ENCODE assay signal across 20 cellular contexts in the genomic region with DNA sequence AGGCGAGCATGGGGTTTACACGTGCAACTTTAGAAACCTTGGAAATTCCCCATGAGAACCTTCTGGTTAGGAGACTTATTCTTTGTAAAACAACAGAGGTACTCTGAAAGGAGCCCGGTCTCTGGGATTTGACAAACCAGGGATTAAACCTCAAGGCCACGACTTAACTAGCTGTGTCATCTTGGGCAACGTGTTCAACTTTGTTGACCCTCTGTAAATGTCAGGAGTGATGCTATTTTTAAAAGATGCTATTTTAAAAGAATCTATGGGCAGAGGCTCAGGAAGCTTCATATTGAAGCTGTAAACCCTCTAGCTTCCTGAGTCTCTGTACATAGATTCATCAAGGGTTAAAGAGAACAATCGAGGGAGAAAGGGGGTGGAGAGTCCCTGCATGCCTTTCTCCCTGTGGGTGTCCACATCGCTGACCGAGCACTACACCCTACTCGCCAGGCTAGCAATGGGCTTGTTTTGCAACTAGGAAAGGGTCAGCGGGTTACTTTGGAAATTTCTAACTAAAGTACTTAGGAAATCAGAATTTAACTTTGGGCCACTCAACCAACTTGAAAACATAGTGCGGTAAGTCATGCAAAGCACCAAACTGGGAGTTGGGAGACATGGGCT. TPM values are rescaled to one million over a fixed set of nuclear protein-coding genes. Genes with fewer than 3 reads are reported as not detected.
A peak's percentile ranks its signal among the peaks of the same experiment; 100 is the strongest.
DNase-seq lines count a peak whose midpoint lies in the region; ATAC-seq and TF ChIP-seq lines count a peak whose summit lies in the region.
"Had no signal": no experiment of that assay in that cellular context is flagged by ENCODE, and none has a peak within 500 bp of the region (broad histone marks: within the 10 kb centered on the region; RNA-seq: fewer than 3 reads in every experiment).

No MANE protein-coding gene starts in this region.

- H3K27me3 ChIP-seq in lower lobe of right lung (ENCODE audit: low read depth) (peaks cover 9% of the 10 kb centered on the region), MG63 (peaks cover 31% of the 10 kb centered on the region; the same call in 1 of the 2 replicates)

- DNase-seq in WTC11 (ENCODE audit: low spot score) (no peak), iPS-NIHi11 (ENCODE audit: low spot score) (peak; percentile 24), renal cortical epithelial cell (ENCODE audit: low read depth) (peak; percentile 69), HT-29 (ENCODE audit: low spot score) (no peak), lower lobe of right lung (no peak), putamen (ENCODE audit: low spot score) (no peak), MG63 (no peak)
- DNase-seq: ACHN, COR-L47, DMS 273 treated with DMSO at 0.1 percent for 48 hours, GDM1, KBM-7, NCI-H1417, NCI-H187, NCI-H2107, NCI-H510A, NCI-H748 treated with DMSO at 0.1 percent for 48 hours, Right ventricle myocardium superior had no signal

- H3K4me1 Mint-ChIP-seq in WTC11: peaks cover 41% of the 10 kb centered on the region

- ATAC-seq in WTC11: peak; percentile 47
- ATAC-seq in lower lobe of right lung: no peak

- H3K27ac Mint-ChIP-seq in WTC11: no peak overlapping the region

- no peaks in the 10 kb centered on the region for H3K4me1 ChIP-seq in lower lobe of right lung

- no peaks in the 10 kb centered on the region for H3K36me3 Mint-ChIP-seq in WTC11

- no peak overlapping the region for H3K4me3 Mint-ChIP-seq in WTC11

- H3K27me3 Mint-ChIP-seq in WTC11 (ENCODE audit: low read depth): peaks cover 29% of the 10 kb centered on the region

- no peaks in the 10 kb centered on the region for H3K9me3 ChIP-seq in lower lobe of right lung
- H3K9me3 ChIP-seq in MG63: no peaks in the 10 kb centered on the region

- H3K4me3 ChIP-seq in lower lobe of right lung: no peak overlapping the region
- no peak overlapping the region for H3K4me3 ChIP-seq in MG63

- no peak for TF ChIP-seq CTCF in WTC11 (IDR thresholded peaks at IDR 0.05)
- TF ChIP-seq CTCF in lower lobe of right lung (IDR thresholded peaks at IDR 0.05): no peak

- intact Hi-C loops in lower lobe of right lung (cut with DNase I): no loop called here

- H3K27ac ChIP-seq in lower lobe of right lung: no peak overlapping the region

- POLR2A ChIA-PET in WTC11 (lab: Charles Lee): no interaction called here

- no peaks in the 10 kb centered on the region for H3K36me3 ChIP-seq in lower lobe of right lung
- no peaks in the 10 kb centered on the region for H3K36me3 ChIP-seq in MG63

- no peaks in the 10 kb centered on the region for H3K9me3 Mint-ChIP-seq in WTC11

- CTCF ChIA-PET in WTC11 (lab: Charles Lee): interaction anchor here (1.1 to 1.5 kb wide), 2 partner anchors 29 to 47 kb away, joined by 4 read pairs; no protein-coding TSS in a partner anchor

TF ChIP-seq in WTC11, 78 proteins besides CTCF, POLR2A, EP300 and RAD21:
- TF ChIP-seq ZNF317 (CRISPR knock-in tag; IDR thresholded peaks at IDR 0.05; ENCODE audit: borderline replicate concordance, low read depth) (no peak), MXD4 (CRISPR knock-in tag; IDR thresholded peaks at IDR 0.05; ENCODE audit: borderline replicate concordance) (no peak), ELF4 (CRISPR knock-in tag; IDR thresholded peaks at IDR 0.05; ENCODE audit: low read depth) (no peak), NR3C1 (CRISPR knock-in tag; conservative IDR thresholded peaks at IDR 0.05; ENCODE audit: low read depth) (no peak), ZNF138 (CRISPR knock-in tag; conservative IDR thresholded peaks at IDR 0.05) (no peak), GRHL2 (CRISPR knock-in tag; IDR thresholded peaks at IDR 0.05; ENCODE audit: insufficient replicate concordance, severe bottlenecking) (no peak), SMAD4 (CRISPR knock-in tag; IDR thresholded peaks at IDR 0.05) (no peak), FOXP1 (CRISPR knock-in tag; IDR thresholded peaks at IDR 0.05; ENCODE audit: borderline replicate concordance) (no peak)
- TF ChIP-seq, protein P1, sequence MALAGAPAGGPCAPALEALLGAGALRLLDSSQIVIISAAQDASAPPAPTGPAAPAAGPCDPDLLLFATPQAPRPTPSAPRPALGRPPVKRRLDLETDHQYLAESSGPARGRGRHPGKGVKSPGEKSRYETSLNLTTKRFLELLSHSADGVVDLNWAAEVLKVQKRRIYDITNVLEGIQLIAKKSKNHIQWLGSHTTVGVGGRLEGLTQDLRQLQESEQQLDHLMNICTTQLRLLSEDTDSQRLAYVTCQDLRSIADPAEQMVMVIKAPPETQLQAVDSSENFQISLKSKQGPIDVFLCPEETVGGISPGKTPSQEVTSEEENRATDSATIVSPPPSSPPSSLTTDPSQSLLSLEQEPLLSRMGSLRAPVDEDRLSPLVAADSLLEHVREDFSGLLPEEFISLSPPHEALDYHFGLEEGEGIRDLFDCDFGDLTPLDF (CRISPR knock-in tag; IDR thresholded peaks at IDR 0.05): no peak
- TF ChIP-seq, protein P2, sequence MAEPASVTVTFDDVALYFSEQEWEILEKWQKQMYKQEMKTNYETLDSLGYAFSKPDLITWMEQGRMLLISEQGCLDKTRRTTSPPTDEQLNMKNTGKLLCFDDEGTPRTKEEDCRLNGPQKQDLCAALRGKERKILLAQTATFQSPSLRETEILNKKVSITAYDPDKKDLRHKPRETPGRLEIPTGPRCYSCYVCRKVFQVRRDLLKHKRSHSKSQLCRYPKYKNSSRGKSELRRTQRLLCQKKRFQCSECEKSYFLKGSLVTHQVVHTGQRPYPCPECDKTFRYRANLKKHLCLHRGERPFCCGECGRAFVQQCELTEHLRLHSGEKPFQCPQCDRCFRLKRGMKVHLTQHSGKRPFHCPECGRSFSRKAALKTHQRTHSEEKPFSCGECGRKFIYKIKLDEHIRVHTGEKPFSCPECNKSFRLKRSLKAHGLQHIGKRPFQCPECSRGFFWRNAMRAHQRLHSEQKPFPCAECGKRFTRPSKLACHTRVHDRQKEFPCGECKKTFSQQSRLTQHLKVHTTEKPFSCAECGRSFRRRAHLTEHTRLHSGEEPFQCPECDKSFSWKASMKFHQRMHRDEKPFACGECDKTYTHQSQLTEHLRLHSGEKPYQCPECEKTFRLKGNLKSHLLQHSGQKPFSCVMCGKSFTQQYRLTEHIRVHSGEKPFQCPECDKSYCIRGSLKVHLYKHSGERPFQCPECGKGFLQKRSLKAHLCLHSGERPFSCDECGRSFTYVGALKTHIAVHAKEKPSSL (CRISPR knock-in tag; conservative IDR thresholded peaks at IDR 0.05): no peak
- TF ChIP-seq, protein P3, sequence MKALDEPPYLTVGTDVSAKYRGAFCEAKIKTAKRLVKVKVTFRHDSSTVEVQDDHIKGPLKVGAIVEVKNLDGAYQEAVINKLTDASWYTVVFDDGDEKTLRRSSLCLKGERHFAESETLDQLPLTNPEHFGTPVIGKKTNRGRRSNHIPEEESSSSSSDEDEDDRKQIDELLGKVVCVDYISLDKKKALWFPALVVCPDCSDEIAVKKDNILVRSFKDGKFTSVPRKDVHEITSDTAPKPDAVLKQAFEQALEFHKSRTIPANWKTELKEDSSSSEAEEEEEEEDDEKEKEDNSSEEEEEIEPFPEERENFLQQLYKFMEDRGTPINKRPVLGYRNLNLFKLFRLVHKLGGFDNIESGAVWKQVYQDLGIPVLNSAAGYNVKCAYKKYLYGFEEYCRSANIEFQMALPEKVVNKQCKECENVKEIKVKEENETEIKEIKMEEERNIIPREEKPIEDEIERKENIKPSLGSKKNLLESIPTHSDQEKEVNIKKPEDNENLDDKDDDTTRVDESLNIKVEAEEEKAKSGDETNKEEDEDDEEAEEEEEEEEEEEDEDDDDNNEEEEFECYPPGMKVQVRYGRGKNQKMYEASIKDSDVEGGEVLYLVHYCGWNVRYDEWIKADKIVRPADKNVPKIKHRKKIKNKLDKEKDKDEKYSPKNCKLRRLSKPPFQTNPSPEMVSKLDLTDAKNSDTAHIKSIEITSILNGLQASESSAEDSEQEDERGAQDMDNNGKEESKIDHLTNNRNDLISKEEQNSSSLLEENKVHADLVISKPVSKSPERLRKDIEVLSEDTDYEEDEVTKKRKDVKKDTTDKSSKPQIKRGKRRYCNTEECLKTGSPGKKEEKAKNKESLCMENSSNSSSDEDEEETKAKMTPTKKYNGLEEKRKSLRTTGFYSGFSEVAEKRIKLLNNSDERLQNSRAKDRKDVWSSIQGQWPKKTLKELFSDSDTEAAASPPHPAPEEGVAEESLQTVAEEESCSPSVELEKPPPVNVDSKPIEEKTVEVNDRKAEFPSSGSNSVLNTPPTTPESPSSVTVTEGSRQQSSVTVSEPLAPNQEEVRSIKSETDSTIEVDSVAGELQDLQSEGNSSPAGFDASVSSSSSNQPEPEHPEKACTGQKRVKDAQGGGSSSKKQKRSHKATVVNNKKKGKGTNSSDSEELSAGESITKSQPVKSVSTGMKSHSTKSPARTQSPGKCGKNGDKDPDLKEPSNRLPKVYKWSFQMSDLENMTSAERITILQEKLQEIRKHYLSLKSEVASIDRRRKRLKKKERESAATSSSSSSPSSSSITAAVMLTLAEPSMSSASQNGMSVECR (CRISPR knock-in tag; IDR thresholded peaks at IDR 0.05; ENCODE audit: borderline replicate concordance): no peak
- TF ChIP-seq, protein P4, sequence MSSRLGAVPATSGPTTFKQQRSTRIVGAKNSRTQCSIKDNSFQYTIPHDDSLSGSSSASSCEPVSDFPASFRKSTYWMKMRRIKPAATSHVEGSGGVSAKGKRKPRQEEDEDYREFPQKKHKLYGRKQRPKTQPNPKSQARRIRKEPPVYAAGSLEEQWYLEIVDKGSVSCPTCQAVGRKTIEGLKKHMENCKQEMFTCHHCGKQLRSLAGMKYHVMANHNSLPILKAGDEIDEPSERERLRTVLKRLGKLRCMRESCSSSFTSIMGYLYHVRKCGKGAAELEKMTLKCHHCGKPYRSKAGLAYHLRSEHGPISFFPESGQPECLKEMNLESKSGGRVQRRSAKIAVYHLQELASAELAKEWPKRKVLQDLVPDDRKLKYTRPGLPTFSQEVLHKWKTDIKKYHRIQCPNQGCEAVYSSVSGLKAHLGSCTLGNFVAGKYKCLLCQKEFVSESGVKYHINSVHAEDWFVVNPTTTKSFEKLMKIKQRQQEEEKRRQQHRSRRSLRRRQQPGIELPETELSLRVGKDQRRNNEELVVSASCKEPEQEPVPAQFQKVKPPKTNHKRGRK (CRISPR knock-in tag; IDR thresholded peaks at IDR 0.05; ENCODE audit: borderline replicate concordance): no peak

RNA-seq across cellular contexts. Expression of a gene that starts 2.1 kb away (rescaled TPM):
- total RNA-seq in WTC11 (2021): not detected in 3 replicates
- 0.89 TPM in 1 of 2 replicates, not detected in the other for total RNA-seq in renal cortical epithelial cell
- total RNA-seq in HT-29 (2014; rRNA removed; shearing (Covaris generic)): not detected in 2 replicates
- total RNA-seq in lower lobe of right lung: not detected
- total RNA-seq in MG63 (2014; rRNA removed; shearing (Covaris generic); ENCODE audit: low replicate concordance): not detected in 2 replicates
- total RNA-seq: Daoy, OCI-LY7 had no signal

RNA-seq across cellular contexts. Expression of a gene that starts 41.7 kb away (rescaled TPM):
- not detected in 3 replicates for total RNA-seq in WTC11 (2021)
- total RNA-seq in renal cortical epithelial cell: not detected in 2 replicates
- total RNA-seq in HT-29 (2014; rRNA removed; shearing (Covaris generic)): not detected in 2 replicates
- not detected for total RNA-seq in lower lobe of right lung
- total RNA-seq in MG63 (2014; rRNA removed; shearing (Covaris generic); ENCODE audit: low replicate concordance): not detected in 2 replicates
- total RNA-seq: Daoy, OCI-LY7, Right ventricle myocardium superior had no signal

Comparison
In these comparisons a context has a peak if more than half of its experiments do, and no peak if none do; other contexts are left out.
1. DNase-seq: peak in iPS-NIHi11 (single experiment) and renal cortical epithelial cell (single experiment); none in WTC11 (single experiment), HT-29 (single experiment), lower lobe of right lung (single experiment), putamen (single experiment) and MG63 (single experiment).